In the genomic region with DNA sequence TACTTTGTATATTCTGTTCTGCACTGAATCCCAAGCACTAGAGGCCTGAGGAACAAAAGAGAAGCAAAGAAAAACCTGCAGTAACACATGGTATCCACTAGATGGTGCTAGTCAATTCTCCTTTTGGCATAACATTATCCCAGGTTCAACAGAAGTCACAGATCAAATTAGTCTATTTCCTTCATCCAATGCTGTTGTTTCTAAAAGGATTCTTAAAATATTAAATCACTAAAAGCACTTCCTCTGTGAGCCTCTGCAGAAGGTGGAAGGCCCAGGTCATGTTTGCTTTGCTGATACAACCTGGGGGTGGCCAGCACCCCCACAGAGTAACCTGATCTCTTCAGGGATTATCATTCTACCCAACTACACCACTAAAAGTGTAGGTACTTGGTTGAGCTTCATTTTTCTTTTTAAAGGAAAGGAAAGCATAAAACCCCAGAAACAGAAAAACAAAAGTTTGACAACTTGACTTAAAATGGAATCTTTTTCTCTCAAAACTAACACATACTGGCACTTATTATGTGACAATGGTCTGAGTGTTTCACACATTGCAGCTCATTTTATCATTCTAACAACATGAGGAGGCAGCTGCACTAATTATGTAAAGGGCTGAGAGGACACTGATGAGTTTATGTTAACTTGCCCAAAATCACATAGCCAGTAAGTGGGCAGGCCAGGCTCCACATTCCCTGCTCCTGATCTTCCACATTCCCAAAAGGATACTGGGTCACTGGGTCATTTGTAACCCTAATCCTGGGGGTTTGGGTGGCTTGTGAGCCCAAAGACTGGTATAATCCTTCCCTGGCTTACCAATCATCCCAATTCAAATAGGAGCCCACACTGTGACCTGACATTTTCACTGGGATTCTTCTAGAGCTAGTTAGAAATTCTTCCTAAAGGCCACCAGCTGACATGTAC, we compare ENCODE assay signal across 8 cellular contexts.
DNase-seq lines count a peak whose midpoint lies in the region; ATAC-seq and TF ChIP-seq lines count a peak whose summit lies in the region.

No MANE protein-coding gene starts in this region.

- H3K4me3 ChIP-seq in MM.1S (ENCODE audit: low read length) (no peak overlapping the region), fibroblast of pulmonary artery (replicated peaks; ENCODE audit: low read depth, low read length) (no peak overlapping the region)

- H3K36me3 Mint-ChIP-seq in T-cell = peaks cover 46% of the 10 kb centered on the region
- peaks cover 65% of the 10 kb centered on the region for H3K36me3 Mint-ChIP-seq in nephron (ENCODE audit: low read depth)

- no peaks in the 10 kb centered on the region for H3K27me3 ChIP-seq in MM.1S (replicated peaks; ENCODE audit: insufficient read depth, low read length)

- H3K79me2 ChIP-seq in MM.1S (ENCODE audit: low read length) = no peaks in the 10 kb centered on the region

- H3K4me2 ChIP-seq in MM.1S (ENCODE audit: low read depth, low read length) = peak overlapping the region; percentile 5; the same call in 1 of the 2 replicates

- CTCF ChIA-PET in T-cell (lab: Charles Lee) = interaction anchor here (0.6 to 1.5 kb wide), 16 partner anchors 8 to 379 kb away, joined by 3 to 6 read pairs (median 3); partner anchors contain the start of genes FBXO36 (in 1 of the 2) and TRIP12 (in 1 of the 2)

- H4K20me1 ChIP-seq in MM.1S (ENCODE audit: insufficient read depth, low read length) = no peaks in the 10 kb centered on the region

- 0 out of 2 replicates have a peak, but pooled peaks cover 4% of the 10 kb centered on the region for H3K36me3 ChIP-seq in MM.1S (replicated peaks; ENCODE audit: insufficient read depth, low read length)

- H3K27ac Mint-ChIP-seq in T-cell (peak overlapping the region; percentile 12 to 13), nephron (peak overlapping the region in 2 of 3 experiments; percentile 1 to 41)

- no peaks in the 10 kb centered on the region for H3K9me2 ChIP-seq in MM.1S (replicated peaks; ENCODE audit: insufficient read depth, low read length)

- H3K9ac ChIP-seq in MM.1S (ENCODE audit: low read length) = no peak overlapping the region

- peak; percentile 63 for ATAC-seq in GM18909 (IDR thresholded peaks at IDR 0.05; ENCODE audit: poor library complexity, unreplicated experiment)
- ATAC-seq in T-cell (replicated peaks in 1 of 4) = peak; percentile 57 to 74 (median 64)
- ATAC-seq in HG03439 (IDR thresholded peaks at IDR 0.05; ENCODE audit: unreplicated experiment) = no peak
- ATAC-seq in HG03442 (IDR thresholded peaks at IDR 0.05; ENCODE audit: unreplicated experiment) = no peak

- peak overlapping the region; percentile 24; the same call in 1 of the 2 replicates for H3K27ac ChIP-seq in MM.1S (ENCODE audit: low read length)

- H3K27me3 Mint-ChIP-seq in T-cell (no peaks in the 10 kb centered on the region), nephron (ENCODE audit: low read depth) (no peaks in the 10 kb centered on the region)

- H3K4me1 Mint-ChIP-seq in T-cell (peaks cover 31 to 42% (median 31%) of the 10 kb centered on the region in 3 donors), nephron (peaks cover 20% of the 10 kb centered on the region)

- no peak overlapping the region for H2AFZ ChIP-seq in MM.1S (ENCODE audit: low read length)

- peaks cover 4% of the 10 kb centered on the region; the same call in 1 of the 2 replicates for H3F3A ChIP-seq in MM.1S (ENCODE audit: insufficient read depth, low read length)

- H3K4me1 ChIP-seq in MM.1S (ENCODE audit: low read length) = peaks cover 30% of the 10 kb centered on the region

- H3K9me3 Mint-ChIP-seq in T-cell = no peaks in the 10 kb centered on the region
- H3K9me3 Mint-ChIP-seq in nephron = no peaks in the 10 kb centered on the region

- no peak overlapping the region for H3K4me3 Mint-ChIP-seq in T-cell
- H3K4me3 Mint-ChIP-seq in nephron = no peak overlapping the region

- DNase-seq in CD1c-positive myeloid dendritic cell (ENCODE audit: extremely low spot score) (peak; percentile 52), MM.1S (peak; percentile 40), T-cell (peak in 1 of 34 experiments; percentile 13), fibroblast of pulmonary artery (ENCODE audit: low read depth) (peak; percentile 73)

- H3K9me3 ChIP-seq in MM.1S (replicated peaks; ENCODE audit: insufficient read depth, low read length) = no peaks in the 10 kb centered on the region

- peak; percentile 82 for TF ChIP-seq CTCF in MM.1S (IDR thresholded peaks at IDR 0.05; ENCODE audit: low read length)
- TF ChIP-seq CTCF in fibroblast of pulmonary artery (IDR thresholded peaks at IDR 0.05; ENCODE audit: low read length, missing control alignments) = peak; percentile 89
- peak; percentile 79 to 86 (median 84) for TF ChIP-seq CTCF in nephron (IDR thresholded peaks at IDR 0.05; ENCODE audit: unreplicated experiment in 3 of 3)

- POLR2A ChIA-PET in T-cell (lab: Charles Lee) = no interaction called here

Comparison
In these comparisons a context has a peak if more than half of its experiments do, and no peak if none do; other contexts are left out.
1. ATAC-seq: peak in GM18909 (single experiment) and T-cell (4 of 4); none in HG03439 (single experiment) and HG03442 (single experiment).
2. Peak in every context shown above with its lines, with median percentiles within 50 percentile points of each other: CTCF ChIP-seq.